ENCODE assay signal across 1 cellular context in the genomic region with DNA sequence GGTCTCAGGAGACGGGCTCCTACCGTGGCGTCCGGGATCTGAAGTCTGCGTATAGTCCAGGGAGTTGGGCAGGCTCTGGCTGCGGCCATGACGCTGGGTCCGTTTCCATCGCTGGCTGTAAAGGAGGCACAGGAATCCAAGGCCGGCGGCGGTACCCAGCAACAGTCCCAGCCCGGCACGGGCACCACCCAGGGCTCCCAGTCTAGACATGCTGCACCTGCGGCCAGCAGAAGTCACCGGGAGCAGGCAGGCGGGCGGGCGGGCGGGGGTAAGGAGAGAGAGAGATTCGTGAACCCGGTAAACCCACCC.
TF ChIP-seq lines count a peak whose summit lies in the region.

No MANE protein-coding gene starts in this region.

TF ChIP-seq in HepG2, 621 proteins besides CTCF, POLR2A, EP300 and RAD21 (continued from another document):
- TF ChIP-seq, protein P1, sequence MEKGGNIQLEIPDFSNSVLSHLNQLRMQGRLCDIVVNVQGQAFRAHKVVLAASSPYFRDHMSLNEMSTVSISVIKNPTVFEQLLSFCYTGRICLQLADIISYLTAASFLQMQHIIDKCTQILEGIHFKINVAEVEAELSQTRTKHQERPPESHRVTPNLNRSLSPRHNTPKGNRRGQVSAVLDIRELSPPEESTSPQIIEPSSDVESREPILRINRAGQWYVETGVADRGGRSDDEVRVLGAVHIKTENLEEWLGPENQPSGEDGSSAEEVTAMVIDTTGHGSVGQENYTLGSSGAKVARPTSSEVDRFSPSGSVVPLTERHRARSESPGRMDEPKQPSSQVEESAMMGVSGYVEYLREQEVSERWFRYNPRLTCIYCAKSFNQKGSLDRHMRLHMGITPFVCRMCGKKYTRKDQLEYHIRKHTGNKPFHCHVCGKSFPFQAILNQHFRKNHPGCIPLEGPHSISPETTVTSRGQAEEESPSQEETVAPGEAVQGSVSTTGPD (CRISPR knock-in tag; IDR thresholded peaks at IDR 0.05), result 0 out of 2 replicates have a peak, but pooled peaks have one; percentile 31
- TF ChIP-seq MBD4 (IDR thresholded peaks at IDR 0.05; ENCODE audit: borderline replicate concordance, low read length) (no peak), ZSCAN12 (CRISPR knock-in tag; IDR thresholded peaks at IDR 0.05) (no peak), SIX1 (CRISPR knock-in tag; IDR thresholded peaks at IDR 0.05; ENCODE audit: borderline replicate concordance) (no peak), ZNF775 (CRISPR knock-in tag; IDR thresholded peaks at IDR 0.05; ENCODE audit: borderline replicate concordance) (no peak), ZFP90 (CRISPR knock-in tag; IDR thresholded peaks at IDR 0.05; ENCODE audit: borderline replicate concordance) (no peak), ZNF781 (CRISPR knock-in tag; IDR thresholded peaks at IDR 0.05; ENCODE audit: borderline replicate concordance, not compliant biosample characterization) (no peak), ZBTB20 (CRISPR knock-in tag; IDR thresholded peaks at IDR 0.05; ENCODE audit: borderline replicate concordance, low read depth) (0 out of 2 replicates have a peak, but pooled peaks have one; percentile 6), ZNF672 (CRISPR knock-in tag; IDR thresholded peaks at IDR 0.05) (no peak), DNMT1 (CRISPR knock-in tag; IDR thresholded peaks at IDR 0.05) (0 out of 2 replicates have a peak, but pooled peaks have one; percentile 8), TEAD2 (CRISPR knock-in tag; IDR thresholded peaks at IDR 0.05) (no peak), ZMYM2 (CRISPR knock-in tag; IDR thresholded peaks at IDR 0.05) (0 out of 2 replicates have a peak, but pooled peaks have one; percentile 13), TBP (CRISPR knock-in tag; IDR thresholded peaks at IDR 0.05) (no peak), ZNF317 (CRISPR knock-in tag; IDR thresholded peaks at IDR 0.05) (no peak), DMAP1 (CRISPR knock-in tag; IDR thresholded peaks at IDR 0.05) (no peak)
- TF ChIP-seq, protein P2, sequence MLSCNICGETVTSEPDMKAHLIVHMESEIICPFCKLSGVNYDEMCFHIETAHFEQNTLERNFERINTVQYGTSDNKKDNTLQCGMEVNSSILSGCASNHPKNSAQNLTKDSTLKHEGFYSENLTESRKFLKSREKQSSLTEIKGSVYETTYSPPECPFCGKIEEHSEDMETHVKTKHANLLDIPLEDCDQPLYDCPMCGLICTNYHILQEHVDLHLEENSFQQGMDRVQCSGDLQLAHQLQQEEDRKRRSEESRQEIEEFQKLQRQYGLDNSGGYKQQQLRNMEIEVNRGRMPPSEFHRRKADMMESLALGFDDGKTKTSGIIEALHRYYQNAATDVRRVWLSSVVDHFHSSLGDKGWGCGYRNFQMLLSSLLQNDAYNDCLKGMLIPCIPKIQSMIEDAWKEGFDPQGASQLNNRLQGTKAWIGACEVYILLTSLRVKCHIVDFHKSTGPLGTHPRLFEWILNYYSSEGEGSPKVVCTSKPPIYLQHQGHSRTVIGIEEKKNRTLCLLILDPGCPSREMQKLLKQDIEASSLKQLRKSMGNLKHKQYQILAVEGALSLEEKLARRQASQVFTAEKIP (CRISPR knock-in tag; IDR thresholded peaks at IDR 0.05; ENCODE audit: borderline replicate concordance), result no peak
- TF ChIP-seq, protein P3, sequence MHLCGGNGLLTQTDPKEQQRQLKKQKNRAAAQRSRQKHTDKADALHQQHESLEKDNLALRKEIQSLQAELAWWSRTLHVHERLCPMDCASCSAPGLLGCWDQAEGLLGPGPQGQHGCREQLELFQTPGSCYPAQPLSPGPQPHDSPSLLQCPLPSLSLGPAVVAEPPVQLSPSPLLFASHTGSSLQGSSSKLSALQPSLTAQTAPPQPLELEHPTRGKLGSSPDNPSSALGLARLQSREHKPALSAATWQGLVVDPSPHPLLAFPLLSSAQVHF (CRISPR knock-in tag; IDR thresholded peaks at IDR 0.05), result no peak
- TF ChIP-seq, protein P4, sequence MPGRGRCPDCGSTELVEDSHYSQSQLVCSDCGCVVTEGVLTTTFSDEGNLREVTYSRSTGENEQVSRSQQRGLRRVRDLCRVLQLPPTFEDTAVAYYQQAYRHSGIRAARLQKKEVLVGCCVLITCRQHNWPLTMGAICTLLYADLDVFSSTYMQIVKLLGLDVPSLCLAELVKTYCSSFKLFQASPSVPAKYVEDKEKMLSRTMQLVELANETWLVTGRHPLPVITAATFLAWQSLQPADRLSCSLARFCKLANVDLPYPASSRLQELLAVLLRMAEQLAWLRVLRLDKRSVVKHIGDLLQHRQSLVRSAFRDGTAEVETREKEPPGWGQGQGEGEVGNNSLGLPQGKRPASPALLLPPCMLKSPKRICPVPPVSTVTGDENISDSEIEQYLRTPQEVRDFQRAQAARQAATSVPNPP (CRISPR knock-in tag; IDR thresholded peaks at IDR 0.05), result no peak
